In the genomic region with DNA sequence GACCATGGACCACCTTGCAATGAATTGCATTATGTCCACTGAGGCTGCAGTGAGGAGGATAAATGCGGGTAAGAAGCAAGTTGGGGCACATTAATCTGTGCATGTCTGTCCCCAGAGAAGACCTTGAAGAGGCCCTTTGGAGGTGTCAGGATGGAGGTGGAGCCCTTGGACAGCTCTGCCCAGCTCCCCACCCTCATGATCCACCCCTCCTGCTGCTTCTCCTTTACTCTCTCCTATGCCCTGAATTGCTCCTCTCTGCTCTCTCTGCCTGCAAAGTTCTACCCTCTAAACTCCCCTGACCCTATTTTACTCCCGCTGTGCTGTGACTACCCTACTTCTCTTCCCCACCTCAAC, we compare ENCODE assay signal across 15 cellular contexts.
"Had no signal": no experiment of that assay in that cellular context is flagged by ENCODE, and none has a peak within 500 bp of the region (broad histone marks: within the 10 kb centered on the region; RNA-seq: fewer than 3 reads in every experiment).

No MANE protein-coding gene starts in this region.

- H3K27ac ChIP-seq: dorsolateral prefrontal cortex, prostate gland, thoracic aorta had no signal

- DNase-seq: activated naive CD4-positive, alpha-beta T cell; activated naive CD8-positive, alpha-beta T cell treated with anti-CD3 and anti-CD28 coated beads, Interleukin-2, amount 10 ng/mL, durations not matched to agents 7 days and 5 days; anterior cingulate cortex; dorsolateral prefrontal cortex; hippocampal formation; left ventricle myocardium superior; mesenchymal stem cell; natural killer cell; occipital lobe; stimulated activated CD4-positive, alpha-beta T cell treated with anti-CD3 and anti-CD28 coated beads, Interleukin-1b, Interleukin-23, amount 100 ng/mL, for 48 hours; T-helper 9 cell had no signal

- H3K4me1 ChIP-seq: prostate gland had no signal

- H3K27ac Mint-ChIP-seq: activated naive CD8-positive, alpha-beta T cell treated with anti-CD3 and anti-CD28 coated beads, Interleukin-2, amount 10 ng/mL, durations not matched to agents 7 days and 5 days; activated T-helper 1 cell treated with anti-CD3 and anti-CD28 coated beads, Interleukin-12 subunit alpha, Interleukin-12 subunit beta, Interleukin-2, Interleukin-4 antibody, amounts not matched to agents 30 ng/mL and 10 ng/mL and 1 ng/mL, durations not matched to agents 14 hours and 24 hours and 36 hours; natural killer cell had no signal

- H3K4me3 ChIP-seq: dorsolateral prefrontal cortex, prostate gland, thoracic aorta had no signal

- H3K27me3 Mint-ChIP-seq: activated naive CD8-positive, alpha-beta T cell treated with anti-CD3 and anti-CD28 coated beads, Interleukin-2, amount 10 ng/mL, durations not matched to agents 7 days and 5 days had no signal

- H3K36me3 Mint-ChIP-seq: activated naive CD8-positive, alpha-beta T cell treated with anti-CD3 and anti-CD28 coated beads, Interleukin-2, amount 10 ng/mL, durations not matched to agents 7 days and 5 days; natural killer cell had no signal

- ATAC-seq: activated CD4-positive, CD25-positive, alpha-beta regulatory T cell treated with anti-CD3 and anti-CD28 coated beads, Interleukin-2, amount 50 U/mL, for 24 hours; left ventricle myocardium superior; natural killer cell had no signal

- H3K4me3 Mint-ChIP-seq: activated naive CD8-positive, alpha-beta T cell treated with anti-CD3 and anti-CD28 coated beads, Interleukin-2, amount 10 ng/mL, durations not matched to agents 7 days and 5 days; activated T-helper 1 cell treated with anti-CD3 and anti-CD28 coated beads, Interleukin-12 subunit alpha, Interleukin-12 subunit beta, Interleukin-2, Interleukin-4 antibody, amounts not matched to agents 30 ng/mL and 10 ng/mL and 1 ng/mL, durations not matched to agents 14 hours and 24 hours and 36 hours; natural killer cell had no signal

- H3K9me3 ChIP-seq: prostate gland, thoracic aorta had no signal

- H3K9me3 Mint-ChIP-seq: activated naive CD8-positive, alpha-beta T cell treated with anti-CD3 and anti-CD28 coated beads, Interleukin-2, amount 10 ng/mL, durations not matched to agents 7 days and 5 days; activated T-helper 1 cell treated with anti-CD3 and anti-CD28 coated beads, Interleukin-12 subunit alpha, Interleukin-12 subunit beta, Interleukin-2, Interleukin-4 antibody, amounts not matched to agents 30 ng/mL and 10 ng/mL and 1 ng/mL, durations not matched to agents 14 hours and 24 hours and 36 hours; natural killer cell had no signal

- H3K36me3 ChIP-seq: prostate gland, thoracic aorta had no signal

- H3K4me1 Mint-ChIP-seq: activated naive CD8-positive, alpha-beta T cell treated with anti-CD3 and anti-CD28 coated beads, Interleukin-2, amount 10 ng/mL, durations not matched to agents 7 days and 5 days; natural killer cell had no signal
